ENCODE assay signal across 15 cellular contexts in the genomic region with DNA sequence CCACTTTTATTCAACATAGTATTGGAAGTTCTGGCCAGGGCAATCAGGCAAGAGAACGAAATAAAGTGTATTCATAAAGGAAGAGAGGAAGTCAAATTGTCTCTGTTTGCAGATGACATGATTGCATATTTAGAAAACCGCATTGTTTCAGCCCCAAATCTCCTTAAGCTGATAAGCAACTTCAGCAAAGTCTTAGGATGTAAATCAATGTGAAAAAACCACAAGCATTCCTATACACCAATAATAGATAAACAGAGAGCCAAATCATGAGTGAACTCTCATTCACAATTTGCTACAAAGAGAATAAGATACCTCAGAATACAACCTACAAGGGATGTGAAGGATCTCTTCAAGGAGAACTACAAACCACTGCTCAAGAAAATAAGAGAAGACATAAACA. TPM values are rescaled to one million over a fixed set of nuclear protein-coding genes. Genes with fewer than 3 reads are reported as not detected.
"Had no signal": no experiment of that assay in that cellular context is flagged by ENCODE, and none has a peak within 500 bp of the region (broad histone marks: within the 10 kb centered on the region; RNA-seq: fewer than 3 reads in every experiment).

No MANE protein-coding gene starts in this region.

RNA-seq across cellular contexts. Expression of a gene that starts 23.3 kb away (rescaled TPM):
- total RNA-seq: left lung, liver, lower lobe of right lung, mammary epithelial cell, mesothelial cell of epicardium, mononuclear cell, natural killer cell, omental fat pad, ovary, progenitor cell of endocrine pancreas, pulmonary artery endothelial cell, right lobe of liver, smooth muscle cell, ureter, uterus had no signal
